ENCODE assay signal across 16 cellular contexts in genomic region chr11:908273-908672, GRCh38. TPM values are rescaled to one million over a fixed set of nuclear protein-coding genes. Genes with fewer than 3 reads are reported as not detected.
DNase-seq lines count a peak whose midpoint lies in the region; ATAC-seq, FAIRE-seq and TF ChIP-seq lines count a peak whose summit lies in the region.
"Had no signal": no experiment of that assay in that cellular context is flagged by ENCODE, and none has a peak within 500 bp of the region (broad histone marks: within the 10 kb centered on the region; RNA-seq: fewer than 3 reads in every experiment).

No MANE protein-coding gene starts in this region.

- CTCF ChIA-PET in RWPE1 (lab: Yijun Ruan, JAX) (interaction anchor here (1.2 kb wide), 1 partner anchor 10 kb away, joined by 3 read pairs; no protein-coding TSS in a partner anchor), A673 (lab: Charles Lee) (no interaction called here)

- H3K4me2 ChIP-seq in BLaER1 (peak overlapping the region; percentile 5; the same call in 1 of the 2 replicates), DND-41 (ENCODE audit: insufficient read depth, low read length) (peak overlapping the region; percentile 85; the same call in 1 of the 2 replicates)

- DNase-seq in DND-41 (no peak), RWPE1 (ENCODE audit: low spot score) (peak; percentile 39), memory B cell (ENCODE audit: low spot score in 2 of 2) (no peak), A673 (ENCODE audit: low spot score) (no peak), kidney (no peak), OCI-M1 (lab: John Stamatoyannopoulos, UW) (no peak)
- no peak for DNase-seq in NK-92 treated with Interleukin-12 subunit alpha and Interleukin-12 subunit beta, amount 100 ng/mL, for 24 hours (lab: John Stamatoyannopoulos, UW)
- DNase-seq: anterior cingulate cortex, colonic mucosa, head of caudate nucleus, midbrain, NCI-H1048 had no signal

- BruUV-seq in A673 (replicated peaks; lab: Mats Ljungman, UMichigan): no TSS peak

- H3K36me3 ChIP-seq in BLaER1 (peaks cover 60% of the 10 kb centered on the region), DND-41 (ENCODE audit: insufficient read depth, low read length) (peaks cover 37% of the 10 kb centered on the region), A673 (ENCODE audit: insufficient read depth, low read length, poor library complexity, severe bottlenecking) (peaks cover 4% of the 10 kb centered on the region), kidney (ENCODE audit: control insufficient read depth in 1 of 2, insufficient read depth in 2 of 2, low read length in 2 of 2) (peaks cover 5 to 8% of the 10 kb centered on the region in 2 donors)
- H3K36me3 ChIP-seq: colonic mucosa, prostate gland had no signal

- H3K4me3 ChIP-seq in BLaER1 (no peak overlapping the region), DND-41 (ENCODE audit: low read depth in 1 of 2, low read length in 2 of 2) (no peak overlapping the region), A673 (ENCODE audit: low read depth, low read length, poor library complexity, severe bottlenecking) (no peak overlapping the region), kidney (ENCODE audit: low read length in 2 of 2) (no peak overlapping the region)
- H3K4me3 ChIP-seq: colonic mucosa, prostate gland, suprapubic skin had no signal

- H3K4me1 Mint-ChIP-seq in memory B cell: peaks cover 25% of the 10 kb centered on the region

- H3K27me3 ChIP-seq in BLaER1 (no peaks in the 10 kb centered on the region), DND-41 (ENCODE audit: insufficient read depth, low read length, poor library complexity) (no peaks in the 10 kb centered on the region), A673 (replicated peaks; ENCODE audit: insufficient read depth, low read depth, low read length, poor library complexity) (no peaks in the 10 kb centered on the region)
- H3K27me3 ChIP-seq: colonic mucosa, suprapubic skin had no signal

- peak overlapping the region; percentile 91; the same call in 1 of the 2 replicates for H3K9ac ChIP-seq in BLaER1
- 0 out of 2 replicates have a peak overlapping the region, but pooled peaks have one; percentile 17 for H3K9ac ChIP-seq in DND-41 (ENCODE audit: low read depth, low read length)
- H3K9ac ChIP-seq in kidney (ENCODE audit: low read length in 2 of 2): no peak overlapping the region

- intact Hi-C loops in A673 (cut with micrococcal nuclease; ENCODE audit: unreplicated experiment): no loop called here
- intact Hi-C loops in kidney (cut with DNase I): no loop called here

- no peak for ATAC-seq in DND-41 (ENCODE audit: insufficient read depth, low read depth)
- no peak for ATAC-seq in memory B cell (ENCODE audit: low read depth)

- POLR2A ChIA-PET in RWPE1 (lab: Yijun Ruan, JAX; ENCODE audit: low non-redundant PET): no interaction called here
- POLR2A ChIA-PET in A673 (lab: Charles Lee; ENCODE audit: low non-redundant PET): no interaction called here

- H3K27ac ChIP-seq in BLaER1: no peak overlapping the region
- no peak overlapping the region for H3K27ac ChIP-seq in DND-41 (ENCODE audit: low read length)
- peak overlapping the region; percentile 92 for H3K27ac ChIP-seq in RWPE1
- H3K27ac ChIP-seq in A673 (ENCODE audit: low read depth, low read length, poor library complexity, severe bottlenecking): no peak overlapping the region
- no peak overlapping the region for H3K27ac ChIP-seq in kidney (ENCODE audit: low read depth in 2 of 2, low read length in 2 of 2)
- H3K27ac ChIP-seq: colonic mucosa, prostate gland, suprapubic skin had no signal

- H4K20me1 ChIP-seq in BLaER1 (peaks cover 67% of the 10 kb centered on the region), DND-41 (ENCODE audit: insufficient read depth, low read length) (peaks cover 33% of the 10 kb centered on the region)

- peaks cover 8% of the 10 kb centered on the region for H3K36me3 Mint-ChIP-seq in memory B cell

- H3K79me2 ChIP-seq in DND-41 (ENCODE audit: insufficient read depth, low read length): peaks cover 54% of the 10 kb centered on the region

- H3K27ac Mint-ChIP-seq in memory B cell: no peak overlapping the region

- H3K4me3 Mint-ChIP-seq in memory B cell: peak overlapping the region; percentile 46

- no peaks in the 10 kb centered on the region for H3K9me3 Mint-ChIP-seq in memory B cell

- no peak for FAIRE-seq in kidney (lab: Jason Lieb, UNC)
- FAIRE-seq: G401.6 had no signal

- H2AFZ ChIP-seq in DND-41 (ENCODE audit: low read depth, low read length): no peak overlapping the region

- H3K9me3 ChIP-seq in BLaER1: no peaks in the 10 kb centered on the region
- H3K9me3 ChIP-seq in DND-41 (ENCODE audit: insufficient read depth, low read length, severe bottlenecking): no peaks in the 10 kb centered on the region
- H3K9me3 ChIP-seq in A673 (ENCODE audit: low read depth, low read length, poor library complexity, severe bottlenecking): no peaks in the 10 kb centered on the region
- no peaks in the 10 kb centered on the region for H3K9me3 ChIP-seq in kidney (ENCODE audit: control insufficient read depth in 1 of 2, low read length in 2 of 2)
- H3K9me3 ChIP-seq: colonic mucosa, prostate gland, suprapubic skin had no signal

- H3K4me1 ChIP-seq in BLaER1: peaks cover 41% of the 10 kb centered on the region
- peaks cover 30% of the 10 kb centered on the region for H3K4me1 ChIP-seq in DND-41 (ENCODE audit: insufficient read depth, low read length)
- peaks cover 9% of the 10 kb centered on the region for H3K4me1 ChIP-seq in A673 (ENCODE audit: insufficient read depth, low read length, poor library complexity, severe bottlenecking)
- H3K4me1 ChIP-seq in kidney (ENCODE audit: control insufficient read depth in 1 of 2, insufficient read depth in 1 of 2, low read depth in 1 of 2, low read length in 2 of 2): peaks cover 0 to 8% of the 10 kb centered on the region in 2 donors
- H3K4me1 ChIP-seq: colonic mucosa, prostate gland had no signal

- H3K27me3 Mint-ChIP-seq in memory B cell: no peaks in the 10 kb centered on the region

- no peak for TF ChIP-seq CTCF in DND-41 (IDR thresholded peaks at IDR 0.05; ENCODE audit: borderline replicate concordance, extremely low read depth, low read length, poor library complexity, severe bottlenecking)
- no peak for TF ChIP-seq CTCF in RWPE1 (conservative IDR thresholded peaks at IDR 0.05; ENCODE audit: low read depth)
- no peak for TF ChIP-seq CTCF in A673 (conservative IDR thresholded peaks at IDR 0.05; ENCODE audit: low read depth, low read length)
- no peak for TF ChIP-seq CTCF in kidney (IDR thresholded peaks at IDR 0.05; ENCODE audit: borderline replicate concordance, extremely low read depth, insufficient read depth)

RNA-seq across cellular contexts. Expression of gene CHID1, which starts 2.3 kb away (rescaled TPM):
- total RNA-seq in A673 (2021) (101 and 105 TPM in 2 replicates), kidney (82.2 TPM)
- 128 TPM for polyA plus RNA-seq in kidney (ENCODE audit: insufficient read depth, low read depth, low replicate concordance)

RNA-seq across cellular contexts. Expression of gene AP2A2, which starts 17.4 kb away (rescaled TPM):
- total RNA-seq in A673 (2021) (62.0 and 68.2 TPM in 2 replicates), kidney (144 TPM)
- 76.5 TPM for polyA plus RNA-seq in kidney (ENCODE audit: insufficient read depth, low read depth, low replicate concordance)

Comparison
In these comparisons a context has a peak if more than half of its experiments do, and no peak if none do; other contexts are left out.
1. H3K9ac ChIP-seq: peak in BLaER1 (single experiment) and DND-41 (single experiment); none in kidney (0 of 2).